Comparison of ENCODE assay signal across 9 cellular contexts in genomic region chr20:46011631-46012482, GRCh38. TPM values are rescaled to one million over a fixed set of nuclear protein-coding genes. Genes with fewer than 3 reads are reported as not detected.
DNase-seq lines count a peak whose midpoint lies in the region; ATAC-seq, FAIRE-seq and TF ChIP-seq lines count a peak whose summit lies in the region.
"Had no signal": no experiment of that assay in that cellular context is flagged by ENCODE, and none has a peak within 500 bp of the region (broad histone marks: within the 10 kb centered on the region; RNA-seq: fewer than 3 reads in every experiment).

No MANE protein-coding gene starts in this region.

- peak overlapping the region; percentile 51 to 83 (median 66) for H3K4me3 Mint-ChIP-seq in immature natural killer cell

- FAIRE-seq in urothelium cell line (lab: Jason Lieb, UNC): no peak

- no peak for ATAC-seq in HG03520 (IDR thresholded peaks at IDR 0.05; ENCODE audit: unreplicated experiment)
- ATAC-seq in GM21367 (IDR thresholded peaks at IDR 0.05; ENCODE audit: unreplicated experiment): no peak

- peaks cover 0 to 3% (median 0%) of the 10 kb centered on the region in 3 donors for H3K36me3 Mint-ChIP-seq in immature natural killer cell

- peaks cover 0 to 2% (median 0%) of the 10 kb centered on the region in 6 donors for H3K9me3 Mint-ChIP-seq in immature natural killer cell

- peak overlapping the region in 5 of 6 donors; percentile 67 to 82 (median 72) for H3K27ac Mint-ChIP-seq in immature natural killer cell

- TF ChIP-seq CTCF in GM10248 (IDR thresholded peaks at IDR 0.05; ENCODE audit: control extremely low read depth, extremely low read depth, low read depth, missing control alignments): peak; percentile 41

- H3K4me1 Mint-ChIP-seq in immature natural killer cell: peaks cover 62 to 80% of the 10 kb centered on the region in 2 donors

- DNase-seq in GM10248 (ENCODE audit: extremely low spot score) (no peak), NCI-H2029 treated with DMSO at 0.1 percent for 48 hours (lab: John Stamatoyannopoulos, UW) (peak; percentile 59), immature natural killer cell (peak in 1 of 3 donors; percentile 35), urothelium cell line (ENCODE audit: low spot score) (no peak), cerebellar nuclear complex (lab: John Stamatoyannopoulos, UW) (no peak)
- peak; percentile 34 for DNase-seq in activated naive CD4-positive, alpha-beta T cell treated with anti-CD3 and anti-CD28 coated beads, Interleukin-2, amount 50 U/mL, for 16 hours

- CTCF ChIA-PET in GM10248 (lab: Yijun Ruan, JAX): interaction anchor here (0.8 to 11.6 kb wide), 11 partner anchors 12 to 337 kb away, joined by 3 to 140 read pairs (median 6); no protein-coding TSS in a partner anchor

- peaks cover 38 to 45% (median 44%) of the 10 kb centered on the region in 3 donors for H3K27me3 Mint-ChIP-seq in immature natural killer cell (ENCODE audit: low read depth in 3 of 3)

- POLR2A ChIA-PET in GM10248 (lab: Yijun Ruan, JAX): no interaction called here

RNA-seq across cellular contexts. Expression of gene MMP9, which starts 3.1 kb away (rescaled TPM):
- polyA plus RNA-seq in immature natural killer cell: under 1 TPM in 1 of 3 donors, not detected in 2; 0.09 TPM
- polyA plus RNA-seq: neural cell had no signal

RNA-seq across cellular contexts. Expression of gene SLC12A5, which starts 17.2 kb away (rescaled TPM):
- 1 to 10 TPM in 2 of 3 donors, not detected in 1; 1.0 to 1.8 TPM for polyA plus RNA-seq in immature natural killer cell

RNA-seq across cellular contexts. Expression of gene ZNF335, which starts 39.9 kb away (rescaled TPM):
- polyA plus RNA-seq in immature natural killer cell: 10 to 100 TPM in 1 of 3 donors, 1 to 10 TPM in 2; 7.1 to 17.9 (median 9.6) TPM

Comparison
In these comparisons a context has a peak if more than half of its experiments do, and no peak if none do; other contexts are left out.
1. DNase-seq: peak in NCI-H2029 treated with DMSO at 0.1 percent for 48 hours (single experiment) and activated naive CD4-positive, alpha-beta T cell treated with anti-CD3 and anti-CD28 coated beads, Interleukin-2, amount 50 U/mL, for 16 hours (single experiment); none in GM10248 (single experiment), urothelium cell line (single experiment) and cerebellar nuclear complex (0 of 2).